Comparison of ENCODE assay signal across 1 cellular context in the genomic region with DNA sequence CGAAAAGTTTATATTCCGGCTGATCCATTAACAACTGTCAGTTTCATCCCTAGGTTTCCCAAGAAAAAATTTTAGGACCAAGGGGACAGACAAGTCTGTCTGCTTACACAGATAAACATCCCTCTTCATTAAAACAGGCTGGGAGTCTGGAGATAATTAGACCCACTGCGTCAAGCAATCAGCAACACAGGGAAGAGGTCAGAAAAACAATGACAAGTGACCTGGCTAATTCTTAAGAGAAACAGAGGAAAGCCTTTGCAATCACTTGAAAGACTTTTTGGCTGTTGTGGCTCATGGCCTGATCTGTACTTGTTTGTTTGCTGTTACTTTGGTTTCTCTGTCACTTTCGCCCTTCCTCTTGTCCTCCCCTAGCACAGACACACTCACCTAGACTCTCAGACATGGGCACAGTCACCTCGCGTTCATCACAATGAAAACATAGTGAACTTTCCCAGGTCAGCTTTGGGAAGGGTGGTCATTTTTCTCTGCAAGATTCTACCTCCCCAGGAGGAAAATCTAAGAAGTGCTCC.
TF ChIP-seq lines count a peak whose summit lies in the region.

No MANE protein-coding gene starts in this region.

TF ChIP-seq in H1, 55 proteins besides CTCF, POLR2A, EP300 and RAD21:
- TF ChIP-seq, protein P1, sequence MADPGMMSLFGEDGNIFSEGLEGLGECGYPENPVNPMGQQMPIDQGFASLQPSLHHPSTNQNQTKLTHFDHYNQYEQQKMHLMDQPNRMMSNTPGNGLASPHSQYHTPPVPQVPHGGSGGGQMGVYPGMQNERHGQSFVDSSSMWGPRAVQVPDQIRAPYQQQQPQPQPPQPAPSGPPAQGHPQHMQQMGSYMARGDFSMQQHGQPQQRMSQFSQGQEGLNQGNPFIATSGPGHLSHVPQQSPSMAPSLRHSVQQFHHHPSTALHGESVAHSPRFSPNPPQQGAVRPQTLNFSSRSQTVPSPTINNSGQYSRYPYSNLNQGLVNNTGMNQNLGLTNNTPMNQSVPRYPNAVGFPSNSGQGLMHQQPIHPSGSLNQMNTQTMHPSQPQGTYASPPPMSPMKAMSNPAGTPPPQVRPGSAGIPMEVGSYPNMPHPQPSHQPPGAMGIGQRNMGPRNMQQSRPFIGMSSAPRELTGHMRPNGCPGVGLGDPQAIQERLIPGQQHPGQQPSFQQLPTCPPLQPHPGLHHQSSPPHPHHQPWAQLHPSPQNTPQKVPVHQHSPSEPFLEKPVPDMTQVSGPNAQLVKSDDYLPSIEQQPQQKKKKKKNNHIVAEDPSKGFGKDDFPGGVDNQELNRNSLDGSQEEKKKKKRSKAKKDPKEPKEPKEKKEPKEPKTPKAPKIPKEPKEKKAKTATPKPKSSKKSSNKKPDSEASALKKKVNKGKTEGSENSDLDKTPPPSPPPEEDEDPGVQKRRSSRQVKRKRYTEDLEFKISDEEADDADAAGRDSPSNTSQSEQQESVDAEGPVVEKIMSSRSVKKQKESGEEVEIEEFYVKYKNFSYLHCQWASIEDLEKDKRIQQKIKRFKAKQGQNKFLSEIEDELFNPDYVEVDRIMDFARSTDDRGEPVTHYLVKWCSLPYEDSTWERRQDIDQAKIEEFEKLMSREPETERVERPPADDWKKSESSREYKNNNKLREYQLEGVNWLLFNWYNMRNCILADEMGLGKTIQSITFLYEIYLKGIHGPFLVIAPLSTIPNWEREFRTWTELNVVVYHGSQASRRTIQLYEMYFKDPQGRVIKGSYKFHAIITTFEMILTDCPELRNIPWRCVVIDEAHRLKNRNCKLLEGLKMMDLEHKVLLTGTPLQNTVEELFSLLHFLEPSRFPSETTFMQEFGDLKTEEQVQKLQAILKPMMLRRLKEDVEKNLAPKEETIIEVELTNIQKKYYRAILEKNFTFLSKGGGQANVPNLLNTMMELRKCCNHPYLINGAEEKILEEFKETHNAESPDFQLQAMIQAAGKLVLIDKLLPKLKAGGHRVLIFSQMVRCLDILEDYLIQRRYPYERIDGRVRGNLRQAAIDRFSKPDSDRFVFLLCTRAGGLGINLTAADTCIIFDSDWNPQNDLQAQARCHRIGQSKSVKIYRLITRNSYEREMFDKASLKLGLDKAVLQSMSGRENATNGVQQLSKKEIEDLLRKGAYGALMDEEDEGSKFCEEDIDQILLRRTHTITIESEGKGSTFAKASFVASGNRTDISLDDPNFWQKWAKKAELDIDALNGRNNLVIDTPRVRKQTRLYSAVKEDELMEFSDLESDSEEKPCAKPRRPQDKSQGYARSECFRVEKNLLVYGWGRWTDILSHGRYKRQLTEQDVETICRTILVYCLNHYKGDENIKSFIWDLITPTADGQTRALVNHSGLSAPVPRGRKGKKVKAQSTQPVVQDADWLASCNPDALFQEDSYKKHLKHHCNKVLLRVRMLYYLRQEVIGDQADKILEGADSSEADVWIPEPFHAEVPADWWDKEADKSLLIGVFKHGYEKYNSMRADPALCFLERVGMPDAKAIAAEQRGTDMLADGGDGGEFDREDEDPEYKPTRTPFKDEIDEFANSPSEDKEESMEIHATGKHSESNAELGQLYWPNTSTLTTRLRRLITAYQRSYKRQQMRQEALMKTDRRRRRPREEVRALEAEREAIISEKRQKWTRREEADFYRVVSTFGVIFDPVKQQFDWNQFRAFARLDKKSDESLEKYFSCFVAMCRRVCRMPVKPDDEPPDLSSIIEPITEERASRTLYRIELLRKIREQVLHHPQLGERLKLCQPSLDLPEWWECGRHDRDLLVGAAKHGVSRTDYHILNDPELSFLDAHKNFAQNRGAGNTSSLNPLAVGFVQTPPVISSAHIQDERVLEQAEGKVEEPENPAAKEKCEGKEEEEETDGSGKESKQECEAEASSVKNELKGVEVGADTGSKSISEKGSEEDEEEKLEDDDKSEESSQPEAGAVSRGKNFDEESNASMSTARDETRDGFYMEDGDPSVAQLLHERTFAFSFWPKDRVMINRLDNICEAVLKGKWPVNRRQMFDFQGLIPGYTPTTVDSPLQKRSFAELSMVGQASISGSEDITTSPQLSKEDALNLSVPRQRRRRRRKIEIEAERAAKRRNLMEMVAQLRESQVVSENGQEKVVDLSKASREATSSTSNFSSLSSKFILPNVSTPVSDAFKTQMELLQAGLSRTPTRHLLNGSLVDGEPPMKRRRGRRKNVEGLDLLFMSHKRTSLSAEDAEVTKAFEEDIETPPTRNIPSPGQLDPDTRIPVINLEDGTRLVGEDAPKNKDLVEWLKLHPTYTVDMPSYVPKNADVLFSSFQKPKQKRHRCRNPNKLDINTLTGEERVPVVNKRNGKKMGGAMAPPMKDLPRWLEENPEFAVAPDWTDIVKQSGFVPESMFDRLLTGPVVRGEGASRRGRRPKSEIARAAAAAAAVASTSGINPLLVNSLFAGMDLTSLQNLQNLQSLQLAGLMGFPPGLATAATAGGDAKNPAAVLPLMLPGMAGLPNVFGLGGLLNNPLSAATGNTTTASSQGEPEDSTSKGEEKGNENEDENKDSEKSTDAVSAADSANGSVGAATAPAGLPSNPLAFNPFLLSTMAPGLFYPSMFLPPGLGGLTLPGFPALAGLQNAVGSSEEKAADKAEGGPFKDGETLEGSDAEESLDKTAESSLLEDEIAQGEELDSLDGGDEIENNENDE (IDR thresholded peaks at IDR 0.05; ENCODE audit: insufficient replicate concordance, low read length): no peak
- TF ChIP-seq CBX5 (IDR thresholded peaks at IDR 0.05; ENCODE audit: low read depth, low read length) (no peak), MAFK (IDR thresholded peaks at IDR 0.05; ENCODE audit: low read depth, low read length) (no peak), BRCA1 (IDR thresholded peaks at IDR 0.05; ENCODE audit: low read depth, low read length) (no peak), SP4 (IDR thresholded peaks at IDR 0.05; ENCODE audit: low read length) (no peak), BCL11A (IDR thresholded peaks at IDR 0.05; ENCODE audit: low read depth in 2 of 2, low read length in 2 of 2) (no peak), CREB1 (IDR thresholded peaks at IDR 0.05) (no peak), SP2 (IDR thresholded peaks at IDR 0.05; ENCODE audit: low read length) (no peak), CTBP2 (IDR thresholded peaks at IDR 0.05; ENCODE audit: borderline replicate concordance, insufficient read depth, insufficient read length, low read length) (no peak), NRF1 (IDR thresholded peaks at IDR 0.05; ENCODE audit: low read depth, low read length) (no peak), FOSL1 (IDR thresholded peaks at IDR 0.05; ENCODE audit: insufficient read depth, low read depth, low read length) (no peak), SAP30 (IDR thresholded peaks at IDR 0.05; ENCODE audit: insufficient read depth, insufficient replicate concordance, low read length) (no peak), RNF2 (IDR thresholded peaks at IDR 0.05; ENCODE audit: borderline replicate concordance, low read depth, low read length, missing control alignments, poor library complexity, severe bottlenecking) (no peak)
- TF ChIP-seq, protein P2, sequence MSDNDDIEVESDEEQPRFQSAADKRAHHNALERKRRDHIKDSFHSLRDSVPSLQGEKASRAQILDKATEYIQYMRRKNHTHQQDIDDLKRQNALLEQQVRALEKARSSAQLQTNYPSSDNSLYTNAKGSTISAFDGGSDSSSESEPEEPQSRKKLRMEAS (IDR thresholded peaks at IDR 0.05): no peak
- TF ChIP-seq, protein P3, sequence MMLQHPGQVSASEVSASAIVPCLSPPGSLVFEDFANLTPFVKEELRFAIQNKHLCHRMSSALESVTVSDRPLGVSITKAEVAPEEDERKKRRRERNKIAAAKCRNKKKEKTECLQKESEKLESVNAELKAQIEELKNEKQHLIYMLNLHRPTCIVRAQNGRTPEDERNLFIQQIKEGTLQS (IDR thresholded peaks at IDR 0.05; ENCODE audit: insufficient read depth, low read depth, low read length): no peak
